In the genomic region with DNA sequence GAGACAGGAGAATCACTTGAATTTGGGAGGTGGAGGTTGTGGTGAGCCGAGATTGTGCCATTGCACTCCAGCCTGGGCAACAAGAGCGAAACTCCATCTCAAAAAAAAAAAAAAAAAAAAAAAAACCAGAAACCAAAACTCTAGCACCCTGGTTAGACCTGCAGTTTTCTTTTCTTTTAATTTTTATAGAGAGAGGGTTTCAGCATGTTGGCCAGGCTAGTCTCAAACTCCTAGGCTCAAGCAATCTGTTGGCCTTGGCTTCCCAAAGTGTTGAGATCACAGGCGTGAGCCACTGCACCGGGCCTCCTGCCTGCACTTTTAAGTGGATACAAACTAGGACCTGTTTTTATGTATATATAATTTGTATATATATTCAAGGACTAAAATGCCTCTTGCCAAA, we compare ENCODE assay signal across 17 cellular contexts.
"Had no signal": no experiment of that assay in that cellular context is flagged by ENCODE, and none has a peak within 500 bp of the region (broad histone marks: within the 10 kb centered on the region; RNA-seq: fewer than 3 reads in every experiment).

No MANE protein-coding gene starts in this region.

- ATAC-seq: Panc1, PC-3, T-cell had no signal

- H3K27ac ChIP-seq: RWPE1 had no signal

- H3K27me3 ChIP-seq: MG63 had no signal

- H3K9ac ChIP-seq: SK-N-SH had no signal

- DNase-seq: KBM-7, MG63, NCI-H1105, NCI-H1417, NCI-H1436 treated with DMSO at 0.1 percent for 48 hours, NCI-H187 treated with DMSO at 0.1 percent for 48 hours, NCI-H2029 treated with DMSO at 0.1 percent for 48 hours, NCI-H2107, NCI-H526 treated with DMSO at 0.1 percent for 48 hours, NCI-H748 treated with DMSO at 0.1 percent for 48 hours, SHP77, SK-N-SH, SW 1271, T-cell had no signal

- H3K4me2 ChIP-seq: SK-N-SH had no signal

- H3K4me3 ChIP-seq: MG63 had no signal

- H3K9me3 ChIP-seq: MG63, SK-N-SH had no signal

- H3K9me2 ChIP-seq: SK-N-SH had no signal

- H3K36me3 ChIP-seq: MG63 had no signal
